ENCODE assay signal across 8 cellular contexts in the genomic region with DNA sequence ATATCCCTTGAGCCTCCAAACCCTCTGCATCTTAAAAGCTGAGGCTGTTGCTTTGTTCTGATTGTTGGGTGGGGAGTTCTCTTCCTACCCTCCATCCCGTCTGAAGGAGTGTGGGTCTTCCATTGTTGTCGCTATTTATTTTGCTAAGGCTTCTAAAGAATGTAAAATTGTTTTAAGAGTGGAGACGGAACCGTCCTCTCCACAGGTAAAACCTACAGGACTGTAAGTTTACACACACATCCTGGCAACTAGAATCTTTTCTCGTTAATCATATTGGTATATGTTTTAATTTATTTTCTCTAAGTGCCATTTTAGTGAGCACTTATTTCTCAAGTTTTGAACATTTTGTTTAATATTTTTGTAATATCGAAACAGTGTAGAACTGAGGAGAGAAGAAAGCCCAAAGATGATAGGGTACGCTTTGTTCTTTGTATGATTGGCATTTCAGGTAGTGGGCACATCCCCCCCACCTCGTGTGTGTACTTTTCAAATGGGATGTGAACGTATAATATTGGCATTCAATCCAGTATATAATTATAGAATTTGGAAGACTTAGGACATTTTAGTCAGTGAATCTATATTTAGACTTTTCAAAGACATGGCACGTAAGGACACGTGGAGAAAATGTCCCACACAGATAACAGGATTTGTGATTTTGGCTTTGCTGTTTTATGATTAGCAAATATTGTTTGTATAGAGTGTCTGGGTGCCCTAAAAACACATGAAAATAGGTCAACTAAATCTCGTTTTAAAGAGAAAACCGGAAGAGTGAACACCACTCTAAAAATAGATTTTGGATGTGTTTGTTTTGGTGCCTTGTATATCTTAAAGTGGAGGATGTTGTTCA. TPM values are rescaled to one million over a fixed set of nuclear protein-coding genes. Genes with fewer than 3 reads are reported as not detected.
DNase-seq lines count a peak whose midpoint lies in the region; TF ChIP-seq lines count a peak whose summit lies in the region.

No MANE protein-coding gene starts in this region.

- H3K4me1 ChIP-seq in BLaER1: peaks cover 24% of the 10 kb centered on the region

- H3K4me3 ChIP-seq in BLaER1 (peak overlapping the region; percentile 95), H7 (ENCODE audit: insufficient read depth, low read depth, low read length) (peak overlapping the region; percentile 94), SU-DHL-6 (ENCODE audit: insufficient read depth, low read length, poor library complexity, severe bottlenecking) (peak overlapping the region; percentile 88), fibroblast of pulmonary artery (replicated peaks; ENCODE audit: low read depth, low read length) (peak overlapping the region; percentile 92)

- H3K27me3 ChIP-seq in BLaER1 (no peaks in the 10 kb centered on the region), H7 (ENCODE audit: control insufficient read depth, insufficient read depth, low read length) (no peaks in the 10 kb centered on the region), SU-DHL-6 (ENCODE audit: low read length) (no peaks in the 10 kb centered on the region)

- DNase-seq in H7: no peak
- peak; percentile 15 for DNase-seq in fibroblast of pulmonary artery (ENCODE audit: low read depth)
- DNase-seq in renal cortical epithelial cell (ENCODE audit: low read depth): peak; percentile 14
- no peak for DNase-seq in GM10248 (ENCODE audit: extremely low spot score)
- no peak for DNase-seq in NCI-H128 (lab: John Stamatoyannopoulos, UW; ENCODE audit: unreplicated experiment)
- no peak for DNase-seq in NOMO-1 treated with dmso at 0.1 percent for 144 hours (lab: John Stamatoyannopoulos, UW; ENCODE audit: unreplicated experiment)

- H3K36me3 ChIP-seq in BLaER1 (peaks cover 11% of the 10 kb centered on the region; the same call in 1 of the 2 replicates), H7 (replicated peaks; ENCODE audit: control insufficient read depth, insufficient read depth, low read length) (no peaks in the 10 kb centered on the region), SU-DHL-6 (ENCODE audit: low read length) (no peaks in the 10 kb centered on the region)

- H3K27ac ChIP-seq in BLaER1 (peak overlapping the region; percentile 96), SU-DHL-6 (ENCODE audit: low read depth, low read length) (peak overlapping the region; percentile 95)

- peak overlapping the region; percentile 80 for H3K4me2 ChIP-seq in BLaER1
- peak overlapping the region; percentile 95 for H3K4me2 ChIP-seq in SU-DHL-6 (ENCODE audit: low read depth, low read length, poor library complexity, severe bottlenecking)

- H2AFZ ChIP-seq in SU-DHL-6 (ENCODE audit: low read depth, low read length, severe bottlenecking): peak overlapping the region; percentile 82

- H3K9ac ChIP-seq in BLaER1: peak overlapping the region; percentile 95
- H3K9ac ChIP-seq in SU-DHL-6 (ENCODE audit: low read length): peak overlapping the region; percentile 82

- POLR2A ChIA-PET in GM10248 (lab: Yijun Ruan, JAX): interaction anchor here (0.9 kb wide), 1 partner anchor 1282 kb away, joined by 3 read pairs; a partner anchor contains a TSS

- peaks cover 15% of the 10 kb centered on the region for H3F3A ChIP-seq in SU-DHL-6 (ENCODE audit: insufficient read depth)

- no peaks in the 10 kb centered on the region for H3K9me3 ChIP-seq in BLaER1
- no peaks in the 10 kb centered on the region for H3K9me3 ChIP-seq in SU-DHL-6 (ENCODE audit: insufficient read depth, low read length)

- peaks cover 57% of the 10 kb centered on the region for H3K79me2 ChIP-seq in SU-DHL-6 (ENCODE audit: insufficient read depth, low read length)

- CTCF ChIA-PET in GM10248 (lab: Yijun Ruan, JAX): interaction anchor here (1.0 to 3.5 kb wide), 11 partner anchors 8 to 1273 kb away, joined by 3 to 23 read pairs (median 7); a partner anchor contains a TSS

- no peak for TF ChIP-seq CTCF in SU-DHL-6 (IDR thresholded peaks at IDR 0.05; ENCODE audit: insufficient read depth, low read length, poor library complexity, severe bottlenecking)
- TF ChIP-seq CTCF in fibroblast of pulmonary artery (IDR thresholded peaks at IDR 0.05; ENCODE audit: low read length, missing control alignments): no peak
- TF ChIP-seq CTCF in GM10248 (IDR thresholded peaks at IDR 0.05; ENCODE audit: control extremely low read depth, extremely low read depth, low read depth, missing control alignments): no peak

- H3K9me2 ChIP-seq in SU-DHL-6 (replicated peaks; ENCODE audit: insufficient read depth, low read length): no peaks in the 10 kb centered on the region

- H4K20me1 ChIP-seq in BLaER1 (peaks cover 41% of the 10 kb centered on the region), SU-DHL-6 (ENCODE audit: low read depth, low read length) (peaks cover 29% of the 10 kb centered on the region; the same call in 1 of the 2 replicates)

RNA-seq across cellular contexts. Expression of a gene that starts 1.3 kb away (rescaled TPM):
- total RNA-seq in H7 (2014; rRNA removed; shearing (Covaris generic)): 27.5 and 36.2 TPM in 2 replicates
- total RNA-seq in renal cortical epithelial cell: 36.8 and 59.7 TPM in 2 replicates

Comparison
In these comparisons a context has a peak if more than half of its experiments do, and no peak if none do; other contexts are left out.
1. DNase-seq: peak in fibroblast of pulmonary artery (single experiment) and renal cortical epithelial cell (single experiment); none in H7 (single experiment), GM10248 (single experiment), NCI-H128 (single experiment) and NOMO-1 treated with dmso at 0.1 percent for 144 hours (single experiment).
2. Peak in every context shown above with its lines, with median percentiles within 50 percentile points of each other: H3K4me3 ChIP-seq.